Comparison of ENCODE assay signal across 19 cellular contexts in the genomic region with DNA sequence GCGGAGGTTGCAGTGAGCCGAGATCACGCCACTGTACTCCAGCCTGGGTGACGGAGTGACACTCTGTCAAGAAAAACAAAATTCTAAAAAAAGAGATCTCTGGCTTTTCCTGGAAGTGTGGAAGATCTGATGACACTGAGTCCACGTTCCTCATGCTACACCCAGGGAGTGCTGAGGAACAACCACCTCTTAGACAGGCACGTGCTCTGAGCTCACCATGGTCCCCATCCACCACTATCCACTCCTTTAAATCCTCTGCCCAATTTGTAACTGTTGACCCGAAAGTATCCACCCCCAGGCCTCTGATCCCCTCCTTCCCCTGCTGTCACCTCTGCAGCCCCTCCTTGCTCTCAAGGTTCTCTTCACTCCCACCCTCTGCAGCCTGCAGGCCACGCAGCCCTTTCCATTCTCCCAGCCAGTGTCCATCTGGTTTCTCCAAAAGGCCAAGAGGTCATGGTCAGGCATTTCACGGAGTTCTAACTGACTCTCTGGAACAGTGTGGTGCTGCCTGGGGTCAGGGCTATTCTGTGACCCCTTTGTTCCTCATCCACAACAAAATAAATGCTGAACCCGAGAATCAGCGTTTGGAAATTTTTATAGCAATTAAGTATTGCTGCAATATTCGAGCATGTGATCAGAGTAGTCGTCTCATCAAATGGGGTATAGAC.
"Had no signal": no experiment of that assay in that cellular context is flagged by ENCODE, and none has a peak within 500 bp of the region (broad histone marks: within the 10 kb centered on the region; RNA-seq: fewer than 3 reads in every experiment).

No MANE protein-coding gene starts in this region.

- H3K4me3 ChIP-seq: esophagus squamous epithelium, heart left ventricle, prostate gland, sigmoid colon, skin epidermis, thoracic aorta, transverse colon had no signal

- H3K4me3 Mint-ChIP-seq: central memory CD8-positive, alpha-beta T cell; effector memory CD8-positive, alpha-beta T cell; naive thymus-derived CD4-positive, alpha-beta T cell; stimulated activated naive B cell treated with anti-CD40 and anti-IgM and Interleukin-4, amounts not matched to agents 10 μg/mL and 1 μg/mL and 100 μg/mL, for 72 hours; stimulated activated naive CD8-positive, alpha-beta T cell treated with anti-CD3 and anti-CD28 coated beads, Interleukin-15, amount 100 ng/mL, for 72 hours had no signal

- H3K36me3 ChIP-seq: transverse colon had no signal

- H3K36me3 Mint-ChIP-seq: naive thymus-derived CD4-positive, alpha-beta T cell; stimulated activated naive B cell treated with anti-CD40 and anti-IgM and Interleukin-4, amounts not matched to agents 10 μg/mL and 1 μg/mL and 100 μg/mL, for 72 hours had no signal

- H3K4me1 Mint-ChIP-seq: central memory CD8-positive, alpha-beta T cell; stimulated activated naive B cell treated with anti-CD40 and anti-IgM and Interleukin-4, amounts not matched to agents 10 μg/mL and 1 μg/mL and 100 μg/mL, for 72 hours; stimulated activated naive CD8-positive, alpha-beta T cell treated with anti-CD3 and anti-CD28 coated beads, Interleukin-15, amount 100 ng/mL, for 72 hours had no signal

- H3K27me3 ChIP-seq: esophagus squamous epithelium, foreskin keratinocyte, heart left ventricle, sigmoid colon, transverse colon had no signal

- H3K9me3 ChIP-seq: esophagus squamous epithelium, heart left ventricle, prostate gland, sigmoid colon, thoracic aorta, transverse colon had no signal

- H3K9me3 Mint-ChIP-seq: central memory CD8-positive, alpha-beta T cell; effector memory CD8-positive, alpha-beta T cell; naive thymus-derived CD4-positive, alpha-beta T cell; stimulated activated naive B cell treated with anti-CD40 and anti-IgM and Interleukin-4, amounts not matched to agents 10 μg/mL and 1 μg/mL and 100 μg/mL, for 72 hours; stimulated activated naive CD8-positive, alpha-beta T cell treated with anti-CD3 and anti-CD28 coated beads, Interleukin-15, amount 100 ng/mL, for 72 hours had no signal

- H3K27ac ChIP-seq: foreskin keratinocyte, heart left ventricle, parathyroid adenoma, sigmoid colon, skin epidermis, thoracic aorta, transverse colon had no signal

- H3K27me3 Mint-ChIP-seq: central memory CD8-positive, alpha-beta T cell had no signal

- DNase-seq: effector memory CD8-positive, alpha-beta T cell; esophagus squamous epithelium; foreskin keratinocyte; heart left ventricle; hippocampal formation; mammary epithelial cell; naive thymus-derived CD4-positive, alpha-beta T cell; occipital lobe; sigmoid colon; stimulated activated CD4-positive, alpha-beta T cell treated with anti-CD3 and anti-CD28 coated beads, Interleukin-2, amount 100 ng/mL, for 24 hours; stimulated activated CD4-positive, alpha-beta T cell treated with anti-CD3 and anti-CD28 coated beads, Interleukin-4, amount 100 ng/mL, for 4 hours; stimulated activated naive B cell treated with anti-CD40 and anti-IgM and Interleukin-4, amounts not matched to agents 10 μg/mL and 1 μg/mL and 100 μg/mL, for 72 hours; stimulated activated naive CD8-positive, alpha-beta T cell treated with anti-CD3 and anti-CD28 coated beads, Interleukin-15, amount 100 ng/mL, for 72 hours; transverse colon had no signal

- ATAC-seq: effector memory CD8-positive, alpha-beta T cell; foreskin keratinocyte; naive thymus-derived CD4-positive, alpha-beta T cell; stimulated activated naive B cell treated with anti-CD40 and anti-IgM and Interleukin-4, amounts not matched to agents 10 μg/mL and 1 μg/mL and 100 μg/mL, for 72 hours; stimulated activated naive CD8-positive, alpha-beta T cell treated with anti-CD3 and anti-CD28 coated beads, Interleukin-15, amount 100 ng/mL, for 72 hours had no signal

- H3K27ac Mint-ChIP-seq: naive thymus-derived CD4-positive, alpha-beta T cell; stimulated activated naive B cell treated with anti-CD40 and anti-IgM and Interleukin-4, amounts not matched to agents 10 μg/mL and 1 μg/mL and 100 μg/mL, for 72 hours; stimulated activated naive CD8-positive, alpha-beta T cell treated with anti-CD3 and anti-CD28 coated beads, Interleukin-15, amount 100 ng/mL, for 72 hours had no signal
